In the genomic region with DNA sequence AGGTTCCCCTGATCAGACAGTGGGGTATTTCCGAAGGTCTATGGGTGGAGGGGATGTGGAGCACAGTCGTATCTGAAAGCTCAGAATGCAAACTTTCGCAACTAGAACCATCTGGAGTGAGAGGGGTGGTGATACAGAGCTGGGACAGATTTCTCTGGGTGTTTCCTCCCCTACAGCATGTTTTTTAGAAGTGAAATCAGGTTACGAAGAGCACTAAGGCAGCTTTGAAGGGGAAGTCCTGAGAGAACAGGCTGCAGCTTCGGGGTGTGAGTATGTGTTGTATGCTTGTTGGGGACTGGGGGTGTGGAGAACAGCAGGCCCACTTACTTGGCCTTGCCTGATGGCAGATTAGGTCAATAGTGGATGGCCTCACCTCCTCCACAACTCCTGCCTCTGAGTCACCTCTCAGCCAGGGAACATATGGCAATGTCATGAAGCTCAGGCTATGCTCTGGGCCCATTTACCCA, we compare ENCODE assay signal across 8 cellular contexts.
DNase-seq lines count a peak whose midpoint lies in the region; ATAC-seq and TF ChIP-seq lines count a peak whose summit lies in the region.

No MANE protein-coding gene starts in this region.

- peaks cover 48% of the 10 kb centered on the region for H3K4me1 ChIP-seq in thymus (ENCODE audit: control insufficient read depth, insufficient read depth, low read length)

- H3K4me3 ChIP-seq in thymus (ENCODE audit: low read length) = no peak overlapping the region

- H3K9me3 Mint-ChIP-seq in activated T-helper 17 cell treated with anti-CD3 and anti-CD28 coated beads, Interleukin-2, amount 50 U/mL, for 72 hours = peaks cover 3% of the 10 kb centered on the region

- POLR2A ChIA-PET in RWPE1 (lab: Yijun Ruan, JAX; ENCODE audit: low non-redundant PET) = no interaction called here

- peaks cover 53% of the 10 kb centered on the region for H3K4me1 Mint-ChIP-seq in activated T-helper 17 cell treated with anti-CD3 and anti-CD28 coated beads, Interleukin-2, amount 50 U/mL, for 72 hours

- no peak for TF ChIP-seq CTCF in RWPE1 (conservative IDR thresholded peaks at IDR 0.05; ENCODE audit: low read depth)

- ATAC-seq in HG03135 (IDR thresholded peaks at IDR 0.05; ENCODE audit: unreplicated experiment) = peak; percentile 52
- peak; percentile 59 for ATAC-seq in activated T-helper 17 cell treated with anti-CD3 and anti-CD28 coated beads, Interleukin-2, amount 50 U/mL, for 72 hours (replicated peaks)

- H3K27ac Mint-ChIP-seq in activated T-helper 17 cell treated with anti-CD3 and anti-CD28 coated beads, Interleukin-2, amount 50 U/mL, for 72 hours = peak overlapping the region; percentile 97

- peak; percentile 77 for DNase-seq in activated effector memory CD4-positive, alpha-beta T cell treated with anti-CD3 and anti-CD28 coated beads, Interleukin-2, amount 50 U/mL, for 16 hours
- no peak for DNase-seq in activated effector memory CD4-positive, alpha-beta T cell treated with Interleukin-2 at 50 U/mL for 16 hours
- DNase-seq in epidermal melanocyte (ENCODE audit: insufficient read length, low spot score) (no peak), RWPE1 (ENCODE audit: low spot score) (no peak), cortex of kidney (lab: John Stamatoyannopoulos, UW) (no peak)

- H3K27me3 Mint-ChIP-seq in activated T-helper 17 cell treated with anti-CD3 and anti-CD28 coated beads, Interleukin-2, amount 50 U/mL, for 72 hours = no peaks in the 10 kb centered on the region

- 55% methylated on average over 5 of the region's 5 CpGs for WGBS in thymus

- no peaks in the 10 kb centered on the region for H3K36me3 ChIP-seq in thymus (ENCODE audit: control insufficient read depth, insufficient read depth)

- CTCF ChIA-PET in RWPE1 (lab: Yijun Ruan, JAX) = interaction anchor here (0.6 to 0.7 kb wide), 3 partner anchors 9 to 1102 kb away, joined by 3 to 4 read pairs (median 3); no protein-coding TSS in a partner anchor

- H3K9me3 ChIP-seq in thymus (ENCODE audit: control insufficient read depth) = no peaks in the 10 kb centered on the region

- no peaks in the 10 kb centered on the region for H3K27me3 ChIP-seq in thymus (ENCODE audit: control insufficient read depth, insufficient read depth)

- H3K36me3 Mint-ChIP-seq in activated T-helper 17 cell treated with anti-CD3 and anti-CD28 coated beads, Interleukin-2, amount 50 U/mL, for 72 hours (ENCODE audit: low read depth) = no peaks in the 10 kb centered on the region

- peak overlapping the region; percentile 85 for H3K4me3 Mint-ChIP-seq in activated T-helper 17 cell treated with anti-CD3 and anti-CD28 coated beads, Interleukin-2, amount 50 U/mL, for 72 hours

- peak overlapping the region; percentile 96 for H3K27ac ChIP-seq in thymus (ENCODE audit: low read depth)
- H3K27ac ChIP-seq in RWPE1 = no peak overlapping the region
